In genomic region chr7:139542308-139543151, GRCh38 we compare ENCODE assay signal across 1 cellular context.
A peak's percentile ranks its signal among the peaks of the same experiment; 100 is the strongest.
TF ChIP-seq lines count a peak whose summit lies in the region.

No MANE protein-coding gene starts in this region.

TF ChIP-seq in HEK293, 187 proteins besides CTCF, POLR2A, EP300 and RAD21 (continued from another document):
- TF ChIP-seq, protein P1, sequence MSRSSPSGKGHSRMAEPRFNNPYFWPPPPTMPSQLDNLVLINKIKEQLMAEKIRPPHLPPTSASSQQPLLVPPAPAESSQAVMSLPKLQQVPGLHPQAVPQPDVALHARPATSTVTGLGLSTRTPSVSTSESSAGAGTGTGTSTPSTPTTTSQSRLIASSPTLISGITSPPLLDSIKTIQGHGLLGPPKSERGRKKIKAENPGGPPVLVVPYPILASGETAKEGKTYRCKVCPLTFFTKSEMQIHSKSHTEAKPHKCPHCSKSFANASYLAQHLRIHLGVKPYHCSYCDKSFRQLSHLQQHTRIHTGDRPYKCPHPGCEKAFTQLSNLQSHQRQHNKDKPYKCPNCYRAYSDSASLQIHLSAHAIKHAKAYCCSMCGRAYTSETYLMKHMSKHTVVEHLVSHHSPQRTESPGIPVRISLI (tag by site-specific recombination; IDR thresholded peaks at IDR 0.05) = no peak
- peak; percentile 33; the same call in 1 of the 2 replicates for TF ChIP-seq ZFHX2 (tag by site-specific recombination; conservative IDR thresholded peaks at IDR 0.05)
- TF ChIP-seq ZNF513 (tag by site-specific recombination; IDR thresholded peaks at IDR 0.05) = no peak
